In the genomic region with DNA sequence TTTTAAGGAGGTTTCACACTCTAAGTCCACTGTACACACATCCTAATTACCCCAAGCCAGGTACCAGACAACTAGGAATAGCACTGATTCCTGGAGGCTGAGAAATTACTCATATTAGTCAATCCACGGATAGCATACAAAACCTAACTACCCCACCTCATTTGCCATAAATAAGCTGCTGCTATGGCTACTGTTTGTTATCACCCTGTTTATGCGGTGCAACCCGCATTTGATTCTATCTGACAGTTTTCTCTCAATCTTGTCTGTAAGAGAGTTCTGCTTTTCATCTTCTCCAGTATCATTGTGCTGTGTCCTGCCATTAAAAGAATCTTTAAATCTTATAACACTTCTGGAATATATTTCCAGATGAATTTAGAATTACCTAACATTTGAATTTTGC, we compare ENCODE assay signal across 27 cellular contexts.
"Had no signal": no experiment of that assay in that cellular context is flagged by ENCODE, and none has a peak within 500 bp of the region (broad histone marks: within the 10 kb centered on the region; RNA-seq: fewer than 3 reads in every experiment).

No MANE protein-coding gene starts in this region.

- H3K9me3 ChIP-seq: lower lobe of right lung, ovary, right atrium auricular region, right lobe of liver, stomach, thoracic aorta, tibial artery, uterus had no signal

- H3K36me3 ChIP-seq: left lung, lower lobe of right lung, ovary, right atrium auricular region, right lobe of liver, stomach, thoracic aorta, tibial artery, uterus had no signal

- H3K4me1 Mint-ChIP-seq: mesothelial cell of epicardium; naive thymus-derived CD4-positive, alpha-beta T cell; stimulated activated memory B cell treated with anti-CD40 and anti-IgM and Interleukin-4, amounts not matched to agents 10 μg/mL and 1 μg/mL and 100 μg/mL, for 72 hours had no signal

- FAIRE-seq: keratinocyte had no signal

- H3K27me3 ChIP-seq: left lung, ovary, right atrium auricular region, right lobe of liver, stomach, tibial artery, uterus had no signal

- ATAC-seq: left colon; left lung; lower lobe of right lung; naive thymus-derived CD4-positive, alpha-beta T cell; natural killer cell treated with Interleukin-12 subunit alpha and Interleukin-12 subunit beta and Interleukin-15 and Interleukin-18, amount 100 ng/mL, for 72 hours; right lobe of liver; stimulated activated memory B cell treated with anti-CD40 and anti-IgM and Interleukin-4, amounts not matched to agents 10 μg/mL and 1 μg/mL and 100 μg/mL, for 72 hours; stimulated activated naive CD8-positive, alpha-beta T cell treated with anti-CD3 and anti-CD28 coated beads, Interleukin-15, Interleukin-2, amounts not matched to agents 100 U/mL and 50 U/mL, for 24 hours had no signal

- H3K27ac ChIP-seq: left lung, lower lobe of right lung, ovary, right atrium auricular region, right lobe of liver, stomach, thoracic aorta, tibial artery, uterus had no signal

- H3K27ac Mint-ChIP-seq: mesothelial cell of epicardium; naive thymus-derived CD4-positive, alpha-beta T cell; natural killer cell treated with Interleukin-12 subunit alpha and Interleukin-12 subunit beta and Interleukin-15 and Interleukin-18, amount 100 ng/mL, for 72 hours; progenitor cell of endocrine pancreas; stimulated activated memory B cell treated with anti-CD40 and anti-IgM and Interleukin-4, amounts not matched to agents 10 μg/mL and 1 μg/mL and 100 μg/mL, for 72 hours; type B pancreatic cell had no signal

- H3K4me3 ChIP-seq: left lung, lower lobe of right lung, ovary, right atrium auricular region, right lobe of liver, smooth muscle cell, stomach, thoracic aorta, tibial artery, uterus had no signal

- H3K4me2 ChIP-seq: smooth muscle cell had no signal

- H3K9me3 Mint-ChIP-seq: mesothelial cell of epicardium; stimulated activated memory B cell treated with anti-CD40 and anti-IgM and Interleukin-4, amounts not matched to agents 10 μg/mL and 1 μg/mL and 100 μg/mL, for 72 hours; type B pancreatic cell had no signal

- H3K36me3 Mint-ChIP-seq: mesothelial cell of epicardium; naive thymus-derived CD4-positive, alpha-beta T cell; natural killer cell treated with Interleukin-12 subunit alpha and Interleukin-12 subunit beta and Interleukin-15 and Interleukin-18, amount 100 ng/mL, for 72 hours; stimulated activated memory B cell treated with anti-CD40 and anti-IgM and Interleukin-4, amounts not matched to agents 10 μg/mL and 1 μg/mL and 100 μg/mL, for 72 hours; type B pancreatic cell had no signal

- H3K4me3 Mint-ChIP-seq: mesothelial cell of epicardium; naive thymus-derived CD4-positive, alpha-beta T cell; natural killer cell treated with Interleukin-12 subunit alpha and Interleukin-12 subunit beta and Interleukin-15 and Interleukin-18, amount 100 ng/mL, for 72 hours; stimulated activated memory B cell treated with anti-CD40 and anti-IgM and Interleukin-4, amounts not matched to agents 10 μg/mL and 1 μg/mL and 100 μg/mL, for 72 hours; type B pancreatic cell had no signal

- DNase-seq: hippocampal formation; kidney glomerular epithelial cell; left colon; left lung; lower lobe of right lung; mammary epithelial cell; mesenchymal stem cell; naive thymus-derived CD4-positive, alpha-beta T cell; ovary; right lobe of liver; stimulated activated CD4-positive, alpha-beta T cell treated with anti-CD3 and anti-CD28 coated beads, Interleukin-1b, Interleukin-23, amount 100 ng/mL, for 48 hours; stimulated activated CD4-positive, alpha-beta T cell treated with anti-CD3 and anti-CD28 coated beads, Interleukin-2, amount 100 ng/mL, for 48 hours; stimulated activated CD4-positive, alpha-beta T cell treated with anti-CD3 and anti-CD28 coated beads, Interleukin-4, amount 100 ng/mL, for 4 hours; stimulated activated CD8-positive, alpha-beta memory T cell treated with anti-CD3 and anti-CD28 coated beads, Interleukin-4, amount 100 ng/mL, for 48 hours; stimulated activated naive CD8-positive, alpha-beta T cell treated with anti-CD3 and anti-CD28 coated beads, Interleukin-15, Interleukin-2, amounts not matched to agents 100 U/mL and 50 U/mL, for 24 hours; stomach; tibial artery; uterus had no signal

- H3K4me1 ChIP-seq: left lung, lower lobe of right lung, right atrium auricular region, right lobe of liver, stomach, tibial artery, uterus had no signal

- H3K27me3 Mint-ChIP-seq: naive thymus-derived CD4-positive, alpha-beta T cell; natural killer cell treated with Interleukin-12 subunit alpha and Interleukin-12 subunit beta and Interleukin-15 and Interleukin-18, amount 100 ng/mL, for 72 hours; progenitor cell of endocrine pancreas; stimulated activated memory B cell treated with anti-CD40 and anti-IgM and Interleukin-4, amounts not matched to agents 10 μg/mL and 1 μg/mL and 100 μg/mL, for 72 hours; type B pancreatic cell had no signal
